ENCODE assay signal across 1 cellular context in genomic region chr9:81535542-81536241, GRCh38.
A peak's percentile ranks its signal among the peaks of the same experiment; 100 is the strongest.
TF ChIP-seq lines count a peak whose summit lies in the region.

No MANE protein-coding gene starts in this region.

TF ChIP-seq in HepG2, 621 proteins besides CTCF, POLR2A, EP300 and RAD21 (continued from another document and continues in another):
- TF ChIP-seq HCFC1 (IDR thresholded peaks at IDR 0.05; ENCODE audit: low read depth, low read length): no peak
- TF ChIP-seq KDM1A (CRISPR knock-in tag; IDR thresholded peaks at IDR 0.05): no peak
- peak; percentile 94; the same call in 1 of the 2 replicates for TF ChIP-seq FOXK1 (CRISPR knock-in tag; IDR thresholded peaks at IDR 0.05; ENCODE audit: borderline replicate concordance, low read depth)
- peak; percentile 95 for TF ChIP-seq NCOR1 (IDR thresholded peaks at IDR 0.05; ENCODE audit: borderline replicate concordance, low read length)
- TF ChIP-seq THAP11 (CRISPR knock-in tag; IDR thresholded peaks at IDR 0.05): peak; percentile 59
- TF ChIP-seq NKX3-1 (CRISPR knock-in tag; IDR thresholded peaks at IDR 0.05): no peak; the same call in 1 of the 2 replicates
- no peak for TF ChIP-seq ZNF350 (CRISPR knock-in tag; IDR thresholded peaks at IDR 0.05; ENCODE audit: borderline replicate concordance, low read depth)
- TF ChIP-seq ZNF180 (CRISPR knock-in tag; IDR thresholded peaks at IDR 0.05; ENCODE audit: borderline replicate concordance, low read depth): no peak
- peak; percentile 22; the same call in 1 of the 2 replicates for TF ChIP-seq ZBTB33 (CRISPR knock-in tag; IDR thresholded peaks at IDR 0.05)
- TF ChIP-seq HHEX (CRISPR knock-in tag; IDR thresholded peaks at IDR 0.05): peak; percentile 85
- no peak for TF ChIP-seq CEBPZ (IDR thresholded peaks at IDR 0.05; ENCODE audit: low read length)
- no peak for TF ChIP-seq NFIB (CRISPR knock-in tag; IDR thresholded peaks at IDR 0.05; ENCODE audit: borderline replicate concordance)
- no peak for TF ChIP-seq ZNF552 (CRISPR knock-in tag; IDR thresholded peaks at IDR 0.05; ENCODE audit: borderline replicate concordance)
- no peak for TF ChIP-seq CREB3 (CRISPR knock-in tag; IDR thresholded peaks at IDR 0.05)
- TF ChIP-seq ZNF644 (CRISPR knock-in tag; IDR thresholded peaks at IDR 0.05; ENCODE audit: low read depth): peak; percentile 87
- peak; percentile 74 for TF ChIP-seq ZNF441 (CRISPR knock-in tag; IDR thresholded peaks at IDR 0.05; ENCODE audit: borderline replicate concordance)
- no peak for TF ChIP-seq BORCS8-MEF2B (CRISPR knock-in tag; IDR thresholded peaks at IDR 0.05)
- peak; percentile 91 for TF ChIP-seq PHF21A (CRISPR knock-in tag; IDR thresholded peaks at IDR 0.05)
- peak; percentile 86 for TF ChIP-seq ONECUT2 (CRISPR knock-in tag; IDR thresholded peaks at IDR 0.05)
- no peak for TF ChIP-seq THAP7 (CRISPR knock-in tag; IDR thresholded peaks at IDR 0.05)
- no peak for TF ChIP-seq ZBTB2 (CRISPR knock-in tag; IDR thresholded peaks at IDR 0.05; ENCODE audit: low read depth)
- TF ChIP-seq ZNF772 (CRISPR knock-in tag; IDR thresholded peaks at IDR 0.05): peak; percentile 56; the same call in 1 of the 2 replicates
- 0 out of 2 replicates have a peak, but pooled peaks have one; percentile 76 for TF ChIP-seq ZHX1 (CRISPR knock-in tag; IDR thresholded peaks at IDR 0.05; ENCODE audit: low read depth)
- TF ChIP-seq MIER3 (CRISPR knock-in tag; IDR thresholded peaks at IDR 0.05; ENCODE audit: borderline replicate concordance): peak; percentile 73; the same call in 1 of the 2 replicates
- peak; percentile 80 for TF ChIP-seq PPARG (CRISPR knock-in tag; conservative IDR thresholded peaks at IDR 0.05)
- peak; percentile 93 for TF ChIP-seq RARA (CRISPR knock-in tag; IDR thresholded peaks at IDR 0.05)
- no peak for TF ChIP-seq WIZ (CRISPR knock-in tag; IDR thresholded peaks at IDR 0.05)
- no peak for TF ChIP-seq ZNF414 (CRISPR knock-in tag; IDR thresholded peaks at IDR 0.05)
- TF ChIP-seq SNAPC4 (CRISPR knock-in tag; IDR thresholded peaks at IDR 0.05): no peak
- TF ChIP-seq SALL1 (CRISPR knock-in tag; IDR thresholded peaks at IDR 0.05): peak; percentile 90; the same call in 1 of the 2 replicates
- TF ChIP-seq TFDP1 (CRISPR knock-in tag; IDR thresholded peaks at IDR 0.05; ENCODE audit: borderline replicate concordance): peak; percentile 72; the same call in 1 of the 2 replicates
- no peak for TF ChIP-seq ZMYM3 (CRISPR knock-in tag; IDR thresholded peaks at IDR 0.05)
- peak; percentile 37 for TF ChIP-seq STAG1 (CRISPR knock-in tag; IDR thresholded peaks at IDR 0.05)
- no peak for TF ChIP-seq CSRNP1 (CRISPR knock-in tag; IDR thresholded peaks at IDR 0.05)
- no peak for TF ChIP-seq ZNF24 (IDR thresholded peaks at IDR 0.05)
- no peak for TF ChIP-seq HNRNPUL1 (IDR thresholded peaks at IDR 0.05; ENCODE audit: low read depth, low read length)
- TF ChIP-seq SP2 (CRISPR knock-in tag; IDR thresholded peaks at IDR 0.05): no peak
- no peak for TF ChIP-seq MYNN (CRISPR knock-in tag; IDR thresholded peaks at IDR 0.05; ENCODE audit: low read depth)
- TF ChIP-seq KDM4B (CRISPR knock-in tag; IDR thresholded peaks at IDR 0.05): peak; percentile 77; the same call in 1 of the 2 replicates
- 0 out of 2 replicates have a peak, but pooled peaks have one; percentile 44 for TF ChIP-seq FOXP1 (IDR thresholded peaks at IDR 0.05)
- TF ChIP-seq FOXP1 (CRISPR knock-in tag; IDR thresholded peaks at IDR 0.05): peak; percentile 96
- 0 out of 2 replicates have a peak, but pooled peaks have one; percentile 45 for TF ChIP-seq ZNF607 (CRISPR knock-in tag; IDR thresholded peaks at IDR 0.05; ENCODE audit: borderline replicate concordance)
- no peak for TF ChIP-seq HOXA7 (CRISPR knock-in tag; IDR thresholded peaks at IDR 0.05)
